Comparison of ENCODE assay signal across 26 cellular contexts in genomic region chr2:74558284-74559230, GRCh38. TPM values are rescaled to one million over a fixed set of nuclear protein-coding genes. Genes with fewer than 3 reads are reported as not detected.
DNase-seq lines count a peak whose midpoint lies in the region; ATAC-seq and TF ChIP-seq lines count a peak whose summit lies in the region.
"Had no signal": no experiment of that assay in that cellular context is flagged by ENCODE, and none has a peak within 500 bp of the region (broad histone marks: within the 10 kb centered on the region; RNA-seq: fewer than 3 reads in every experiment).

No MANE protein-coding gene starts in this region.

- H3K27me3 ChIP-seq in gastroesophageal sphincter (peaks cover 35% of the 10 kb centered on the region), foreskin keratinocyte (peaks cover 14% of the 10 kb centered on the region)

- TF ChIP-seq POLR2A in gastroesophageal sphincter (IDR thresholded peaks at IDR 0.05): no peak

- H3K9me3 ChIP-seq in gastroesophageal sphincter: no peaks in the 10 kb centered on the region
- H3K9me3 ChIP-seq: heart left ventricle, prostate gland had no signal

- peaks cover 32% of the 10 kb centered on the region for H3K4me1 Mint-ChIP-seq in T-helper 2 cell treated with Interferon-gamma antibody and Interleukin-4, amounts not matched to agents 5 μg/mL and 100 μg/mL, for 36 hours (ENCODE audit: low read depth)

- intact Hi-C loops in left colon (cut with DNase I, micrococcal nuclease): no loop called here

- peaks cover 13% of the 10 kb centered on the region for H3K36me3 Mint-ChIP-seq in T-helper 2 cell treated with Interferon-gamma antibody and Interleukin-4, amounts not matched to agents 5 μg/mL and 100 μg/mL, for 36 hours (ENCODE audit: low read depth)

- H3K4me1 ChIP-seq in gastroesophageal sphincter (peaks cover 0 to 21% (median 7%) of the 10 kb centered on the region in 3 donors), foreskin keratinocyte (no peaks in the 10 kb centered on the region)
- H3K4me1 ChIP-seq: prostate gland had no signal

- DNase-seq in T-helper 2 cell treated with Interferon-gamma antibody and Interleukin-4, amounts not matched to agents 5 μg/mL and 100 μg/mL, for 36 hours (ENCODE audit: low spot score): no peak
- DNase-seq in T-helper 2 cell: no peak
- peak; percentile 6 for DNase-seq in NCI-H69 (lab: John Stamatoyannopoulos, UW)
- no peak for DNase-seq in left colon
- DNase-seq in foreskin keratinocyte: no peak
- DNase-seq: activated CD4-positive, alpha-beta T cell treated with anti-CD3 and anti-CD28 coated beads, Interleukin-2, amount 50 U/mL, for 48 hours; activated CD8-positive, alpha-beta memory T cell treated with anti-CD3 and anti-CD28 coated beads, Interleukin-2, amount 50 U/mL, for 48 hours; activated naive CD8-positive, alpha-beta T cell treated with anti-CD3 and anti-CD28 coated beads for 36 hours; caudate nucleus; CD4-positive, CD25-positive, alpha-beta regulatory T cell; dorsolateral prefrontal cortex; H9; heart left ventricle; IMR-90; NCI-H1105; NCI-H2081; PC-9; SHP77 had no signal

- H3K27ac ChIP-seq in gastroesophageal sphincter (no peak overlapping the region), foreskin keratinocyte (no peak overlapping the region)
- H3K27ac ChIP-seq: dorsolateral prefrontal cortex, heart left ventricle, PC-9, prostate gland had no signal

- no peak overlapping the region for H3K4me3 Mint-ChIP-seq in T-helper 2 cell treated with Interferon-gamma antibody and Interleukin-4, amounts not matched to agents 5 μg/mL and 100 μg/mL, for 36 hours
- H3K4me3 Mint-ChIP-seq: activated naive CD8-positive, alpha-beta T cell treated with anti-CD3 and anti-CD28 coated beads for 36 hours; H9 had no signal

- TF ChIP-seq CTCF in gastroesophageal sphincter (IDR thresholded peaks at IDR 0.05) (no peak), foreskin keratinocyte (conservative IDR thresholded peaks at IDR 0.05) (no peak)

- no peaks in the 10 kb centered on the region for H3K27me3 Mint-ChIP-seq in T-helper 2 cell treated with Interferon-gamma antibody and Interleukin-4, amounts not matched to agents 5 μg/mL and 100 μg/mL, for 36 hours (ENCODE audit: low read depth)
- H3K27me3 Mint-ChIP-seq: CD4-positive, CD25-positive, alpha-beta regulatory T cell had no signal

- H3K36me3 ChIP-seq in gastroesophageal sphincter: peaks cover 0 to 11% of the 10 kb centered on the region in 2 donors
- H3K36me3 ChIP-seq: prostate gland had no signal

- whole genome bisulfite sequencing in gastroesophageal sphincter (ENCODE audit: low coverage in 1 of 2), 2 donors: 50 to 60% methylated on average over 5 to 6 of the region's 7 CpGs

- TF ChIP-seq EP300 in gastroesophageal sphincter (IDR thresholded peaks at IDR 0.05): no peak

- ATAC-seq in left colon: peak; percentile 17
- no peak for ATAC-seq in HG03432 (IDR thresholded peaks at IDR 0.05; ENCODE audit: unreplicated experiment)
- ATAC-seq in gastroesophageal sphincter: no peak
- ATAC-seq in HG03039 (IDR thresholded peaks at IDR 0.05; ENCODE audit: unreplicated experiment): no peak
- no peak for ATAC-seq in foreskin keratinocyte
- ATAC-seq: heart left ventricle had no signal

- peak overlapping the region; percentile 13 for H3K27ac Mint-ChIP-seq in T-helper 2 cell treated with Interferon-gamma antibody and Interleukin-4, amounts not matched to agents 5 μg/mL and 100 μg/mL, for 36 hours
- H3K27ac Mint-ChIP-seq: activated naive CD8-positive, alpha-beta T cell treated with anti-CD3 and anti-CD28 coated beads for 36 hours; activated T-helper 2 cell treated with anti-CD3 and anti-CD28 coated beads, Interferon-gamma antibody, Interleukin-2, Interleukin-4, amounts not matched to agents 10 μg/mL and 5 μg/mL and 100 μg/mL, durations not matched to agents 14 hours and 24 hours and 36 hours; CD4-positive, CD25-positive, alpha-beta regulatory T cell; H9 had no signal

- H3K4me3 ChIP-seq in gastroesophageal sphincter: no peak overlapping the region
- H3K4me3 ChIP-seq: dorsolateral prefrontal cortex, heart left ventricle, PC-9, prostate gland had no signal

- no peaks in the 10 kb centered on the region for H3K9me3 Mint-ChIP-seq in T-helper 2 cell treated with Interferon-gamma antibody and Interleukin-4, amounts not matched to agents 5 μg/mL and 100 μg/mL, for 36 hours
- H3K9me3 Mint-ChIP-seq: activated naive CD8-positive, alpha-beta T cell treated with anti-CD3 and anti-CD28 coated beads for 36 hours; activated T-helper 2 cell treated with anti-CD3 and anti-CD28 coated beads, Interferon-gamma antibody, Interleukin-2, Interleukin-4, amounts not matched to agents 10 μg/mL and 5 μg/mL and 100 μg/mL, durations not matched to agents 14 hours and 24 hours and 36 hours; CD4-positive, CD25-positive, alpha-beta regulatory T cell; H9 had no signal

RNA-seq across cellular contexts. Expression of gene DOK1, which starts 4.0 kb away (rescaled TPM):
- total RNA-seq in left colon: 10 to 100 TPM; 16.1 to 21.4 TPM
- 10 to 100 TPM; 16.3 to 28.8 (median 19.5) TPM for total RNA-seq in gastroesophageal sphincter
- total RNA-seq in foreskin keratinocyte: 4.3 and 4.5 TPM in 2 replicates
- 5.4 and 6.1 TPM in 2 replicates for polyA plus RNA-seq in foreskin keratinocyte

RNA-seq across cellular contexts. Expression of gene LOXL3, which starts 4.8 kb away (rescaled TPM):
- total RNA-seq in left colon: 1 to 10 TPM; 1.5 to 3.4 TPM
- total RNA-seq in gastroesophageal sphincter: 10 to 100 TPM in 1 of 4 donors, 1 to 10 TPM in 3; 7.2 to 13.2 (median 8.6) TPM
- 1.4 and 1.9 TPM in 2 replicates for total RNA-seq in foreskin keratinocyte
- 1.2 and 1.8 TPM in 2 replicates for polyA plus RNA-seq in foreskin keratinocyte

RNA-seq across cellular contexts. Expression of gene HTRA2, which starts 28.8 kb away (rescaled TPM):
- total RNA-seq in left colon (10 to 100 TPM; 22.3 to 23.0 TPM), gastroesophageal sphincter (10 to 100 TPM; 25.0 to 37.6 (median 29.1) TPM), foreskin keratinocyte (35.6 and 37.1 TPM in 2 replicates)
- 39.8 and 40.3 TPM in 2 replicates for polyA plus RNA-seq in foreskin keratinocyte

RNA-seq across cellular contexts. Expression of gene AUP1, which starts 29.1 kb away (rescaled TPM):
- 100 to 1,000 TPM; 124 to 133 TPM for total RNA-seq in left colon
- 10 to 100 TPM; 62.7 to 92.1 (median 86.2) TPM for total RNA-seq in gastroesophageal sphincter
- total RNA-seq in foreskin keratinocyte: 138 and 144 TPM in 2 replicates
- 177 and 180 TPM in 2 replicates for polyA plus RNA-seq in foreskin keratinocyte

RNA-seq across cellular contexts. Expression of gene DQX1, which starts 32.5 kb away (rescaled TPM):
- total RNA-seq in left colon: 10 to 100 TPM; 34.3 to 44.0 TPM
- total RNA-seq in gastroesophageal sphincter: not detected
- 2.5 and 4.2 TPM in 2 replicates for total RNA-seq in foreskin keratinocyte
- polyA plus RNA-seq in foreskin keratinocyte: 2.2 and 3.1 TPM in 2 replicates
- total RNA-seq: heart left ventricle, IMR-90, lung microvascular endothelial cell, NCI-H460, prostate gland, subcutaneous adipose tissue had no signal
- polyA plus RNA-seq: CD4-positive, CD25-positive, alpha-beta regulatory T cell; heart left ventricle had no signal
